9 cellular contexts compared by ENCODE assay signal in the genomic region with DNA sequence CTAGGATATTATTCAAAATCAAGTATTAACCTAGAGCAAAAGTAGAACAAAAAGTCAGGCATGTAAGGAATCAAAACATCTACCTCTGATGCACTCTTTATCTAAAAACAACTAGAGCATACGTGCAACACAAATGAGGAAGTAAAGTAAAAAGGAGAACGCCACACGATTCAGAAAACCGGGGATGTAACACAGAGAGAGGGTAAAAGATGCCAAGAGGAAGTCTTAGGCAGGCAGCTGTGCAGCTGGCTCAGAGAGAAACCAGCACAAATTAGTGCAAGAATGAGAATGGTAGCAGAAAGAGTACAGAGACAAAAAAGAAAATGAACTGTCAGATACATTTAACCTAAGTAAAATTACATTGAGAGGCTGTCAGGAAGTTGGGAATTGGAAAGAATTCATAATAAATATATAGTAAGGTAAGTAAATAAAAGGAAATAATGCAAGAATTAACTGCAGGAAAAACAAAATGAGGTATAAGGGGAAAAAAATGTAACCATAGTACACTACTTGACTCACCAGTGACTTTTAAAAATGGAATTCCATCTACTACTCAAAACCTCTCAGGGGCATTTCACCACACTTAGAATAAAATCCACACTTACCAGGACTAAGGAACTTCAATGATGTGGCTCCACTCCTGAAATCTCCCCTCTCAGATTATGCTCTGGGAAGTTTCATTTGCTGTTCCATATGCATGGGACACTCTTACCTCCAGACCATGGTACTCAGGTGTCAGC. TPM values are rescaled to one million over a fixed set of nuclear protein-coding genes. Genes with fewer than 3 reads are reported as not detected.
DNase-seq lines count a peak whose midpoint lies in the region; ATAC-seq, FAIRE-seq and TF ChIP-seq lines count a peak whose summit lies in the region.
"Had no signal": no experiment of that assay in that cellular context is flagged by ENCODE, and none has a peak within 500 bp of the region (broad histone marks: within the 10 kb centered on the region; RNA-seq: fewer than 3 reads in every experiment).

No MANE protein-coding gene starts in this region.

- BruUV-seq in endothelial cell of umbilical vein (replicated peaks; lab: Mats Ljungman, UMichigan): no TSS peak

- no peak overlapping the region for H3K4me3 ChIP-seq in GM12865 (ENCODE audit: low read depth, low read length)
- H3K4me3 ChIP-seq in endothelial cell of umbilical vein (replicated peaks in 1 of 3; ENCODE audit: insufficient read depth in 1 of 3, low read depth in 1 of 3, low read length in 3 of 3): no peak overlapping the region
- no peak overlapping the region for H3K4me3 ChIP-seq in hepatocyte

- CTCF ChIA-PET in endothelial cell of umbilical vein (lab: Charles Lee): interaction anchor here (1.1 to 1.8 kb wide), 3 partner anchors 13 to 20 kb away, joined by 4 read pairs; no protein-coding TSS in a partner anchor

- no peak overlapping the region for H2AFZ ChIP-seq in endothelial cell of umbilical vein (ENCODE audit: low read depth, low read length)
- H2AFZ ChIP-seq in hepatocyte: no peak overlapping the region

- FAIRE-seq in endothelial cell of umbilical vein (lab: Jason Lieb, UNC): peak; percentile 26

- POLR2A ChIA-PET in endothelial cell of umbilical vein (lab: Charles Lee): no interaction called here

- H3K27me3 ChIP-seq in endothelial cell of umbilical vein (ENCODE audit: control insufficient read depth in 2 of 2, insufficient read depth in 2 of 2, low read length in 2 of 2) (no peaks in the 10 kb centered on the region), hepatocyte (no peaks in the 10 kb centered on the region)

- no peak for TF ChIP-seq POLR2A in endothelial cell of umbilical vein (IDR thresholded peaks at IDR 0.05; ENCODE audit: low read depth, low read length)

- peaks cover 9% of the 10 kb centered on the region for H3K4me1 ChIP-seq in endothelial cell of umbilical vein (ENCODE audit: control insufficient read depth, extremely low read depth, insufficient read depth, low read length)
- H3K4me1 ChIP-seq in hepatocyte (ENCODE audit: insufficient read depth): no peaks in the 10 kb centered on the region

- dilution Hi-C loops in endothelial cell of umbilical vein (cut with MboI; ENCODE audit: extremely low pct_ligation_motif_present, low sequenced_read_pairs): no loop called here

- H3K9me1 ChIP-seq in endothelial cell of umbilical vein (replicated peaks; ENCODE audit: control insufficient read depth, extremely low read depth, insufficient read depth, low read length): no peaks in the 10 kb centered on the region

- DNase-seq in GM12865 (ENCODE audit: low read depth) (peak; percentile 72), endothelial cell of umbilical vein (ENCODE audit: low read depth, low spot score) (peak; percentile 53), amniotic stem cell (lab: John Stamatoyannopoulos, UW) (no peak), DMS53 treated with DMSO at 0.1 percent for 48 hours (lab: John Stamatoyannopoulos, UW; ENCODE audit: unreplicated experiment) (no peak), hepatocyte (ENCODE audit: low spot score) (no peak), COLO829 (ENCODE audit: low spot score) (no peak)
- DNase-seq: natural killer cell had no signal

- H3K36me3 ChIP-seq in endothelial cell of umbilical vein (ENCODE audit: control insufficient read depth in 2 of 2, extremely low read depth in 1 of 2, insufficient read depth in 2 of 2, low read length in 2 of 2) (no peaks in the 10 kb centered on the region), hepatocyte (replicated peaks; ENCODE audit: insufficient read depth, low read depth) (no peaks in the 10 kb centered on the region)

- intact Hi-C loops in endothelial cell of umbilical vein (cut with micrococcal nuclease): no loop called here

- peak; percentile 87 for ATAC-seq in GM21528 (IDR thresholded peaks at IDR 0.05; ENCODE audit: low FRiP score, unreplicated experiment)
- peak; percentile 87 for ATAC-seq in HG03558 (IDR thresholded peaks at IDR 0.05; ENCODE audit: extremely low read depth, unreplicated experiment)
- ATAC-seq: natural killer cell had no signal

- H4K20me1 ChIP-seq in endothelial cell of umbilical vein (replicated peaks; ENCODE audit: control insufficient read depth, extremely low read depth, insufficient read depth, low read length) (no peaks in the 10 kb centered on the region), hepatocyte (ENCODE audit: insufficient read depth, poor library complexity, severe bottlenecking) (peaks cover 3% of the 10 kb centered on the region)

- no peak overlapping the region for H3K9ac ChIP-seq in endothelial cell of umbilical vein (replicated peaks; ENCODE audit: extremely low read depth, insufficient read depth, low read length)

- H3K4me2 ChIP-seq in endothelial cell of umbilical vein (ENCODE audit: insufficient read depth, low read length) (peak overlapping the region; percentile 57), hepatocyte (no peak overlapping the region)

- TF ChIP-seq CTCF in GM12865 (IDR thresholded peaks at IDR 0.05; ENCODE audit: insufficient read depth, low read depth, low read length, missing control alignments) (no peak), endothelial cell of umbilical vein (IDR thresholded peaks at IDR 0.05; ENCODE audit: extremely low read depth in 1 of 2, insufficient read depth in 1 of 2, low read depth in 1 of 2, low read length in 2 of 2) (no peak), hepatocyte (IDR thresholded peaks at IDR 0.05; ENCODE audit: poor library complexity) (no peak)

- H3K27ac ChIP-seq in endothelial cell of umbilical vein (ENCODE audit: insufficient read depth, low read depth, low read length): peak overlapping the region; percentile 9
- H3K27ac ChIP-seq in hepatocyte: no peak overlapping the region

- no peaks in the 10 kb centered on the region for H3K9me3 ChIP-seq in endothelial cell of umbilical vein (replicated peaks; ENCODE audit: control insufficient read depth, insufficient read depth, low read length)
- no peaks in the 10 kb centered on the region for H3K9me3 ChIP-seq in hepatocyte (ENCODE audit: low read depth)

- H3K9me2 ChIP-seq in hepatocyte (replicated peaks; ENCODE audit: insufficient read depth): no peaks in the 10 kb centered on the region

- 85% methylated on average over 4 of the region's 4 CpGs for WGBS in hepatocyte (ENCODE audit: low lambda C conversion rate, missing lambda C conversion rate)

- H3K79me2 ChIP-seq in endothelial cell of umbilical vein (ENCODE audit: control insufficient read depth, insufficient read depth, low read length) (peaks cover 80% of the 10 kb centered on the region), hepatocyte (peaks cover 28% of the 10 kb centered on the region)

TF ChIP-seq in endothelial cell of umbilical vein, 7 proteins besides CTCF, POLR2A, EP300 and RAD21:
- TF ChIP-seq GATA2 (IDR thresholded peaks at IDR 0.05; ENCODE audit: insufficient read depth, insufficient read length, low read depth, low read length): no peak
- TF ChIP-seq FOS (IDR thresholded peaks at IDR 0.05; ENCODE audit: borderline replicate concordance, insufficient read depth, low read length): no peak
- no peak for TF ChIP-seq MYC (IDR thresholded peaks at IDR 0.05; ENCODE audit: low read depth, low read length)
- TF ChIP-seq MAX (IDR thresholded peaks at IDR 0.05; ENCODE audit: insufficient read depth, insufficient read length): no peak
- no peak for TF ChIP-seq JUN (IDR thresholded peaks at IDR 0.05; ENCODE audit: borderline replicate concordance, insufficient read depth, insufficient read length, low read depth)
- TF ChIP-seq EZH2 (IDR thresholded peaks at IDR 0.05; ENCODE audit: borderline replicate concordance, low read depth, low read length, severe bottlenecking): no peak
- no peak for TF ChIP-seq POLR2AphosphoS5 (IDR thresholded peaks at IDR 0.05; ENCODE audit: insufficient read depth, low read depth, low read length)

RNA-seq across cellular contexts. Expression of gene BCAT1, which starts 17.1 kb away (rescaled TPM):
- 267 and 296 TPM in 2 replicates for total RNA-seq in endothelial cell of umbilical vein
- 13.5 and 21.6 TPM in 2 replicates for polyA plus RNA-seq in endothelial cell of umbilical vein
- 24.8 and 26.2 TPM in 2 replicates for polyA plus RNA-seq in endothelial cell of umbilical vein (2011; cell fraction: cytosol; rRNA removed)
- 32.4 and 41.5 TPM in 2 replicates for polyA plus RNA-seq in endothelial cell of umbilical vein (2011; cell fraction: nucleus; rRNA removed)
- polyA plus RNA-seq in endothelial cell of umbilical vein (2012): 88.2 and 130 TPM in 2 replicates
- 112 and 113 TPM in 2 replicates for polyA minus RNA-seq in endothelial cell of umbilical vein
- polyA minus RNA-seq in endothelial cell of umbilical vein (2011; cell fraction: cytosol; rRNA and poly(A)+ RNA removed): not detected
- 87.1 and 122 TPM in 2 replicates for polyA minus RNA-seq in endothelial cell of umbilical vein (2011; cell fraction: nucleus; rRNA and poly(A)+ RNA removed)
- total RNA-seq in hepatocyte: 72.8 and 87.1 TPM in 2 replicates
- 38.8 and 46.4 TPM in 2 replicates for polyA plus RNA-seq in hepatocyte

Comparison
In these comparisons a context has a peak if more than half of its experiments do, and no peak if none do; other contexts are left out.
1. DNase-seq: peak in GM12865 (single experiment) and endothelial cell of umbilical vein (single experiment); none in amniotic stem cell (single experiment), DMS53 treated with DMSO at 0.1 percent for 48 hours (single experiment), hepatocyte (single experiment) and COLO829 (single experiment).